In genomic region chr12:103288016-103288415, GRCh38 we compare ENCODE assay signal across 9 cellular contexts.
"Had no signal": no experiment of that assay in that cellular context is flagged by ENCODE, and none has a peak within 500 bp of the region (broad histone marks: within the 10 kb centered on the region; RNA-seq: fewer than 3 reads in every experiment).

No MANE protein-coding gene starts in this region.

- H3K9me3 ChIP-seq: HAP-1 had no signal

- DNase-seq: GM23248, H7, HFFc6, IMR-90, KBM-7 had no signal

- H2AFZ ChIP-seq: GM23248 had no signal

- H3K4me1 ChIP-seq: HAP-1 had no signal

- H3K27ac Mint-ChIP-seq: HFFc6 had no signal

- H3K27ac ChIP-seq: GM23248, KMS-11 had no signal

- H3K36me3 ChIP-seq: HAP-1 had no signal

- H3K4me3 ChIP-seq: GM23248, HAP-1 had no signal

- H3K9ac ChIP-seq: GM23248, KMS-11 had no signal

- H3K4me3 Mint-ChIP-seq: HFFc6 had no signal

- FAIRE-seq: HTR-8/SVneo had no signal

- ATAC-seq: HCT116 had no signal

- H3K4me2 ChIP-seq: KMS-11 had no signal
